1 cellular context compared by ENCODE assay signal in the genomic region with DNA sequence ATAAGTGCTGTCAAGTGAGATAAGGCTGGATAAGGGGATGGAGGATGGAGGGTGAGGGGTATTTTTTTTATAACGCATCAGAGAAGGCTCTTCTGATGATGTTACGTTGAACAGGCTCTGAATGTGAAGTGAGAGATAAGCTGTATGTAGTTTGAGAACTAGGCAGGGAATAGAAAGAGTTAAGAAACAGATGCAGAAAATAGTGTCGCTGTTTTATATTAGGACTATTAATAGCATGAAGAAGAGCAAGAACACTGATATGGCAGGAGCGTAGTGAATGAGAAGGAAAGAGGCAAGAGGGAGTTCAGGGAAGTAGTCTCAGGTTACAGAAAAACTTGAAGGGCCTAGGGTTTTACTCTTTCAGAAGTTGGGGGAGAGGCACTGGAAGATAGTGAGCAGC.
TF ChIP-seq lines count a peak whose summit lies in the region.

No MANE protein-coding gene starts in this region.

TF ChIP-seq in SK-N-SH, 30 proteins besides CTCF, POLR2A, EP300 and RAD21:
- TF ChIP-seq, protein P1, sequence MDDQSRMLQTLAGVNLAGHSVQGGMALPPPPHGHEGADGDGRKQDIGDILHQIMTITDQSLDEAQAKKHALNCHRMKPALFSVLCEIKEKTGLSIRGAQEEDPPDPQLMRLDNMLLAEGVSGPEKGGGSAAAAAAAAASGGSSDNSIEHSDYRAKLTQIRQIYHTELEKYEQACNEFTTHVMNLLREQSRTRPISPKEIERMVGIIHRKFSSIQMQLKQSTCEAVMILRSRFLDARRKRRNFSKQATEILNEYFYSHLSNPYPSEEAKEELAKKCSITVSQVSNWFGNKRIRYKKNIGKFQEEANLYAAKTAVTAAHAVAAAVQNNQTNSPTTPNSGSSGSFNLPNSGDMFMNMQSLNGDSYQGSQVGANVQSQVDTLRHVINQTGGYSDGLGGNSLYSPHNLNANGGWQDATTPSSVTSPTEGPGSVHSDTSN (IDR thresholded peaks at IDR 0.05): peak; percentile 23; the same call in 1 of the 2 replicates
- peak; percentile 56 for TF ChIP-seq TCF12 (IDR thresholded peaks at IDR 0.05)
- TF ChIP-seq, protein P2, sequence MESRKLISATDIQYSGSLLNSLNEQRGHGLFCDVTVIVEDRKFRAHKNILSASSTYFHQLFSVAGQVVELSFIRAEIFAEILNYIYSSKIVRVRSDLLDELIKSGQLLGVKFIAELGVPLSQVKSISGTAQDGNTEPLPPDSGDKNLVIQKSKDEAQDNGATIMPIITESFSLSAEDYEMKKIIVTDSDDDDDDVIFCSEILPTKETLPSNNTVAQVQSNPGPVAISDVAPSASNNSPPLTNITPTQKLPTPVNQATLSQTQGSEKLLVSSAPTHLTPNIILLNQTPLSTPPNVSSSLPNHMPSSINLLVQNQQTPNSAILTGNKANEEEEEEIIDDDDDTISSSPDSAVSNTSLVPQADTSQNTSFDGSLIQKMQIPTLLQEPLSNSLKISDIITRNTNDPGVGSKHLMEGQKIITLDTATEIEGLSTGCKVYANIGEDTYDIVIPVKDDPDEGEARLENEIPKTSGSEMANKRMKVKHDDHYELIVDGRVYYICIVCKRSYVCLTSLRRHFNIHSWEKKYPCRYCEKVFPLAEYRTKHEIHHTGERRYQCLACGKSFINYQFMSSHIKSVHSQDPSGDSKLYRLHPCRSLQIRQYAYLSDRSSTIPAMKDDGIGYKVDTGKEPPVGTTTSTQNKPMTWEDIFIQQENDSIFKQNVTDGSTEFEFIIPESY (IDR thresholded peaks at IDR 0.05; ENCODE audit: borderline replicate concordance, low read depth): 0 out of 2 replicates have a peak, but pooled peaks have one; percentile 13
- peak; percentile 63; the same call in 1 of the 2 replicates for TF ChIP-seq MEF2A (IDR thresholded peaks at IDR 0.05; ENCODE audit: borderline replicate concordance, low read depth)
- no peak for TF ChIP-seq ELF1 (IDR thresholded peaks at IDR 0.05)
